Comparison of ENCODE assay signal across 22 cellular contexts in the genomic region with DNA sequence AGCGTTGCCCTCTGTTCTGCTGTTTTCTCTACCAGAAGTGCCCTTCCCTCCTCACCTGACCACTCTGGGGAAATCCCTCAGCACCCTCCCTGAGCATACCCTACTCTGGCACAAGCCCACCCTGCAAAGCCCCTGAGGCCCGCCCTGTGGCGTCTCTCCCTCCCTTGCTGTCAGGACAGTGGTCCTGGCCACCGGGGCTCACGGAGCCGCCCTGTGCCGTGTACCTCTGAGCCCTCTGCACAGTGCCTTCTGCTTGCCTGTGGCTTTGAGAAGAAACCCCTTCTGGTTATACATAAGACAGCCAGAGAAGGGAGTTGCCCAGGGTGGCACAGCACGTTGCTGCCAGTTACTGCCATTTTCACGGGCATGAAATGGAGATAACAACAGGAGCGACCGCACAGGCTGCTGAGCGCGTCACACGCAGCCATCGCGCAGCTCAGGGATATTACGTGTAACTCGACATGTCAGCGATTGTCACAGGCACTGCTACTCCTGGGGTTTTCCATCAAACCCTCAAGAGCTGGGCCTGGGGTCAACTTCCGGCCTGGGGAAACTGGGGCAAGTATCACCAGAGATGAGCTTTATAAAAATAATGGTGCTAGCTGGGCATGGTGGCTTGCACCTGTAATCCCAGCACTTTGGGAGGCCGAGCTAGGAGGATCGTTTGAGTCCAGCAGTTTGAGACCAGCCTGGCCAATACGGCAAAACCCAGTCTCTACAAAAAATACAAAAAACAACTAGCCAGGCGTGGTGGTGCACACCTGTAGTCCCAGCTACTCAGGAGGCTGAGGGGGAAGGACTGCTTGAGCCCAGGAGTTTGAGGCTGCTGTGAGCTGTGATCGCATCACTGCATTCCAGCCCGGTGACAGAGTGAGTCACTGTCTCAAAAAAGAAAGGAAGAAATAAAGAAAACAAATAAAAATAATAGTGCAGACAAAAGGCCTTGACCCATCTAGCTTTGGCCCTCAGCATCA. TPM values are rescaled to one million over a fixed set of nuclear protein-coding genes. Genes with fewer than 3 reads are reported as not detected.
DNase-seq lines count a peak whose midpoint lies in the region; ATAC-seq and TF ChIP-seq lines count a peak whose summit lies in the region.
"Had no signal": no experiment of that assay in that cellular context is flagged by ENCODE, and none has a peak within 500 bp of the region (broad histone marks: within the 10 kb centered on the region; RNA-seq: fewer than 3 reads in every experiment).

No MANE protein-coding gene starts in this region.

- H3K4me3 Mint-ChIP-seq in Calu3 (ENCODE audit: low read depth, unreplicated experiment): no peak overlapping the region
- H3K4me3 Mint-ChIP-seq: activated CD8-positive, alpha-beta T cell treated with anti-CD3 and anti-CD28 coated beads, Interleukin-2, amount 10 ng/mL, durations not matched to agents 7 days and 5 days had no signal

- H3K4me3 ChIP-seq in SK-N-SH (ENCODE audit: low read depth in 2 of 2, low read length in 1 of 2) (no peak overlapping the region), RWPE2 (ENCODE audit: severe bottlenecking) (no peak overlapping the region)
- H3K4me3 ChIP-seq: BLaER1 treated with 17β-estradiol and CSF1 and Interleukin-3, amounts not matched to agents 10 nM and 100 nM; colonic mucosa had no signal

- no peak overlapping the region for H3K27ac Mint-ChIP-seq in Calu3 (ENCODE audit: unreplicated experiment)
- H3K27ac Mint-ChIP-seq: activated CD8-positive, alpha-beta T cell treated with anti-CD3 and anti-CD28 coated beads, Interleukin-2, amount 10 ng/mL, durations not matched to agents 7 days and 5 days had no signal

- ATAC-seq in SK-N-SH treated with all-trans-retinoic acid at 6 μM for 48 hours (no peak), RWPE2 (ENCODE audit: low read depth) (no peak), sciatic nerve (no peak)
- ATAC-seq: activated CD8-positive, alpha-beta T cell treated with anti-CD3 and anti-CD28 coated beads, Interleukin-2, amount 10 ng/mL, durations not matched to agents 7 days and 5 days had no signal

- H3K36me3 ChIP-seq in SK-N-SH (replicated peaks in 1 of 2; ENCODE audit: control insufficient read depth in 1 of 2, insufficient read depth in 2 of 2, low read length in 1 of 2) (no peaks in the 10 kb centered on the region), RWPE2 (ENCODE audit: low read depth) (no peaks in the 10 kb centered on the region)
- H3K36me3 ChIP-seq: BLaER1 treated with 17β-estradiol and CSF1 and Interleukin-3, amounts not matched to agents 10 nM and 100 nM; colonic mucosa had no signal

- no peaks in the 10 kb centered on the region for H3F3A ChIP-seq in SK-N-SH (replicated peaks; ENCODE audit: insufficient read depth)

- no peak overlapping the region for H3K9ac ChIP-seq in SK-N-SH
- H3K9ac ChIP-seq: BLaER1 treated with 17β-estradiol and CSF1 and Interleukin-3, amounts not matched to agents 10 nM and 100 nM had no signal

- POLR2A ChIA-PET in SK-N-SH (lab: Yijun Ruan, JAX): interaction anchor here (0.5 kb wide), 1 partner anchor 456 kb away, joined by 3 read pairs; no protein-coding TSS in a partner anchor

- H2AFZ ChIP-seq in SK-N-SH (ENCODE audit: low read depth): no peak overlapping the region

- H4K20me1 ChIP-seq in SK-N-SH (ENCODE audit: insufficient read depth): no peaks in the 10 kb centered on the region

- H3K79me2 ChIP-seq in SK-N-SH (ENCODE audit: insufficient read depth): no peaks in the 10 kb centered on the region

- no peak for TF ChIP-seq RAD21 in SK-N-SH (IDR thresholded peaks at IDR 0.05; ENCODE audit: low read length)

- H3K9me3 ChIP-seq in SK-N-SH: no peaks in the 10 kb centered on the region
- H3K9me3 ChIP-seq in RWPE2 (ENCODE audit: severe bottlenecking): no peaks in the 10 kb centered on the region
- H3K9me3 ChIP-seq: BLaER1 treated with 17β-estradiol and CSF1 and Interleukin-3, amounts not matched to agents 10 nM and 100 nM; colonic mucosa had no signal

- H3K4me1 ChIP-seq in SK-N-SH (ENCODE audit: control insufficient read depth in 1 of 2, insufficient read depth in 2 of 2, low read depth in 1 of 2, low read length in 1 of 2) (no peaks in the 10 kb centered on the region), RWPE2 (ENCODE audit: insufficient read depth, poor library complexity, severe bottlenecking) (no peaks in the 10 kb centered on the region)
- H3K4me1 ChIP-seq: BLaER1 treated with 17β-estradiol and CSF1 and Interleukin-3, amounts not matched to agents 10 nM and 100 nM; colonic mucosa had no signal

- 76% methylated on average over 24 of the region's 26 CpGs for WGBS in SK-N-SH (ENCODE audit: low lambda C conversion rate)

- H3K27me3 ChIP-seq in SK-N-SH (ENCODE audit: insufficient read depth): no peaks in the 10 kb centered on the region
- no peaks in the 10 kb centered on the region for H3K27me3 ChIP-seq in RWPE2 (ENCODE audit: insufficient read depth, poor library complexity, severe bottlenecking)
- H3K27me3 ChIP-seq: BLaER1 treated with 17β-estradiol and CSF1 and Interleukin-3, amounts not matched to agents 10 nM and 100 nM; colonic mucosa had no signal

- TF ChIP-seq CTCF in SK-N-SH (IDR thresholded peaks at IDR 0.05) (no peak), RWPE2 (IDR thresholded peaks at IDR 0.05; ENCODE audit: poor library complexity, severe bottlenecking) (no peak), Calu3 (IDR thresholded peaks at IDR 0.05; ENCODE audit: unreplicated experiment) (no peak)

- H3K27me3 Mint-ChIP-seq in Calu3 (ENCODE audit: unreplicated experiment): peaks cover 12% of the 10 kb centered on the region

- H3K4me2 ChIP-seq in SK-N-SH: no peak overlapping the region
- H3K4me2 ChIP-seq: BLaER1 treated with 17β-estradiol and CSF1 and Interleukin-3, amounts not matched to agents 10 nM and 100 nM had no signal

- DNase-seq in SK-N-SH (no peak), RWPE2 (ENCODE audit: low spot score) (peak; percentile 42), iris pigment epithelial cell (ENCODE audit: low read depth) (peak; percentile 35), sciatic nerve (ENCODE audit: low spot score) (peak; percentile 39), NCI-H524 (lab: John Stamatoyannopoulos, UW) (no peak), NCI-H2029 treated with DMSO at 0.1 percent for 48 hours (lab: John Stamatoyannopoulos, UW) (no peak), Calu3 (no peak)
- DNase-seq: activated CD8-positive, alpha-beta T cell treated with anti-CD3 and anti-CD28 coated beads, Interleukin-2, amount 10 ng/mL, durations not matched to agents 7 days and 5 days; amniotic stem cell; colonic mucosa; erythroblast; NCI-H2029; NCI-H526; OCI-M1; stimulated activated naive CD4-positive, alpha-beta T cell; SW 1271; trophoblast cell had no signal

- no peaks in the 10 kb centered on the region for H3K9me2 ChIP-seq in SK-N-SH

- intact Hi-C loops in sciatic nerve (cut with DNase I) (no loop called here), Calu3 (cut with micrococcal nuclease; ENCODE audit: unreplicated experiment) (no loop called here)

- no TSS peak for BruUV-seq in Calu3 (replicated peaks; lab: Mats Ljungman, UMichigan)

- TF ChIP-seq EP300 in SK-N-SH (IDR thresholded peaks at IDR 0.05; ENCODE audit: borderline replicate concordance in 1 of 2, low read depth in 1 of 2, low read length in 1 of 2): no peak

- CTCF ChIA-PET in SK-N-SH (lab: Yijun Ruan, JAX): interaction anchor here (0.6 to 3.2 kb wide), 7 partner anchors 13 to 1271 kb away, joined by 3 to 11 read pairs (median 3); no protein-coding TSS in a partner anchor
- CTCF ChIA-PET in Calu3 (lab: Charles Lee): no interaction called here

- H3K4me1 Mint-ChIP-seq in Calu3 (ENCODE audit: low read depth, unreplicated experiment): no peaks in the 10 kb centered on the region

- no peaks in the 10 kb centered on the region for H3K36me3 Mint-ChIP-seq in Calu3 (ENCODE audit: insufficient read depth, unreplicated experiment)

- H3K9me3 Mint-ChIP-seq in Calu3 (ENCODE audit: low read depth, unreplicated experiment): no peaks in the 10 kb centered on the region

- H3K27ac ChIP-seq in SK-N-SH (ENCODE audit: low read depth in 2 of 2, low read length in 1 of 2): no peak overlapping the region
- H3K27ac ChIP-seq in RWPE2 (ENCODE audit: poor library complexity, severe bottlenecking): no peak overlapping the region
- H3K27ac ChIP-seq: 22Rv1; BLaER1 treated with 17β-estradiol and CSF1 and Interleukin-3, amounts not matched to agents 10 nM and 100 nM; colonic mucosa had no signal

TF ChIP-seq in SK-N-SH, 30 proteins besides CTCF, POLR2A, EP300 and RAD21:
- peak; percentile 23; the same call in 1 of the 2 replicates for TF ChIP-seq FOSL2 (IDR thresholded peaks at IDR 0.05; ENCODE audit: borderline replicate concordance, low read depth)
- TF ChIP-seq MXI1 (IDR thresholded peaks at IDR 0.05; ENCODE audit: low read depth, low read length): no peak

TF ChIP-seq in SK-N-SH treated with all-trans-retinoic acid at 6 μM for 48 hours, 23 proteins besides CTCF, POLR2A, EP300 and RAD21:
- TF ChIP-seq ISL1 (CRISPR knock-in tag; IDR thresholded peaks at IDR 0.05) (no peak), CSDC2 (CRISPR knock-in tag; IDR thresholded peaks at IDR 0.05) (no peak), GLIS3 (CRISPR knock-in tag; IDR thresholded peaks at IDR 0.05) (no peak), SNAI2 (CRISPR knock-in tag; IDR thresholded peaks at IDR 0.05) (no peak), OSR1 (CRISPR knock-in tag; IDR thresholded peaks at IDR 0.05) (no peak), PPARA (CRISPR knock-in tag; IDR thresholded peaks at IDR 0.05; ENCODE audit: borderline replicate concordance) (no peak), ARNTL (CRISPR knock-in tag; IDR thresholded peaks at IDR 0.05; ENCODE audit: borderline replicate concordance, low read depth) (no peak), TCF4 (CRISPR knock-in tag; IDR thresholded peaks at IDR 0.05; ENCODE audit: borderline replicate concordance) (no peak), ZC3H10 (CRISPR knock-in tag; IDR thresholded peaks at IDR 0.05) (no peak), ESRRG (CRISPR knock-in tag; IDR thresholded peaks at IDR 0.05) (no peak), TOX (CRISPR knock-in tag; IDR thresholded peaks at IDR 0.05; ENCODE audit: borderline replicate concordance) (no peak)

RNA-seq across cellular contexts. Expression of a gene that starts 14.8 kb away (rescaled TPM):
- not detected in 2 replicates for polyA plus RNA-seq in SK-N-SH (2012; rRNA removed)
- polyA plus RNA-seq in SK-N-SH (2012; cell fraction: cytosol; rRNA removed): not detected in 2 replicates
- polyA plus RNA-seq in SK-N-SH (2012; cell fraction: nucleus; rRNA removed): not detected in 2 replicates
- total RNA-seq in sciatic nerve: not detected
- total RNA-seq in Calu3 (2022): not detected in 2 replicates
- total RNA-seq: activated CD8-positive, alpha-beta T cell treated with anti-CD3 and anti-CD28 coated beads, Interleukin-2, amount 10 ng/mL, durations not matched to agents 7 days and 5 days; colonic mucosa; mononuclear cell; osteoblast had no signal

RNA-seq across cellular contexts. Expression of a gene that starts 29.3 kb away (rescaled TPM):
- 0.16 and 0.81 TPM in 2 replicates for polyA plus RNA-seq in SK-N-SH (2012; rRNA removed)
- 0.45 and 1.1 TPM in 2 replicates for polyA plus RNA-seq in SK-N-SH (2012; cell fraction: cytosol; rRNA removed)
- 0.32 and 1.3 TPM in 2 replicates for polyA plus RNA-seq in SK-N-SH (2012; cell fraction: nucleus; rRNA removed)
- 27.2 TPM for total RNA-seq in sciatic nerve
- 0.24 TPM in 1 of 2 replicates, not detected in the other for total RNA-seq in Calu3 (2022)
- total RNA-seq: activated CD8-positive, alpha-beta T cell treated with anti-CD3 and anti-CD28 coated beads, Interleukin-2, amount 10 ng/mL, durations not matched to agents 7 days and 5 days; osteoblast had no signal

Comparison
In these comparisons a context has a peak if more than half of its experiments do, and no peak if none do; other contexts are left out.
1. DNase-seq: peak in RWPE2 (single experiment), iris pigment epithelial cell (single experiment) and sciatic nerve (single experiment); none in SK-N-SH (single experiment), NCI-H524 (0 of 2), NCI-H2029 treated with DMSO at 0.1 percent for 48 hours (single experiment) and Calu3 (single experiment).
2. RNA of a gene that starts 29.3 kb away (total RNA-seq): 27.2 TPM in sciatic nerve (single experiment); 0.24 TPM in Calu3; every median in the first group is over 10 times any median in the second.